15 cellular contexts compared by ENCODE assay signal in the genomic region with DNA sequence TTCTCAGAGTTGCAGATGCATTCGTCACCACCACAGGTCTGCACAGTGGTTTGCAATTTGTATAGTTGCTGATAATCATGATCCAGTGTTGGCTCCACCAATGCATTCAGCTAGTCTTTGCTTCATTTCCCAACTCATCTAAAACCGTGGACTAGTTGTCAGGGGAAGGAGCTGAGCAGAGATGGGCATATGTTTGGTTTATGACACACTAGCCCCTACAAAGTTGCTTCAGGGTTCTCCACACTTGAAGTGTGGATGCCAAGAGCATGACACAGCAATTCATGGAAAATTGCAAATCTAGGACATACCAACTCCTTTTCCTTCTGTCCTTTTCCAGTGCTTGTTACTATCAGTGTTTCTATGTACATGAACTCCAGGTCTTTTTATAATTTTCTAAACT.
"Had no signal": no experiment of that assay in that cellular context is flagged by ENCODE, and none has a peak within 500 bp of the region (broad histone marks: within the 10 kb centered on the region; RNA-seq: fewer than 3 reads in every experiment).

No MANE protein-coding gene starts in this region.

- H3K27ac ChIP-seq: colonic mucosa, gastroesophageal sphincter, neutrophil, tibial artery had no signal

- H3K9me3 ChIP-seq: colonic mucosa, mucosa of descending colon, neutrophil, tibial artery had no signal

- H3K27me3 ChIP-seq: colonic mucosa, gastroesophageal sphincter, neutrophil, tibial artery had no signal

- H3K36me3 ChIP-seq: colonic mucosa, gastroesophageal sphincter, neutrophil, tibial artery had no signal

- H3K4me1 ChIP-seq: colonic mucosa, gastroesophageal sphincter, tibial artery had no signal

- ATAC-seq: activated naive CD8-positive, alpha-beta T cell treated with anti-CD3 and anti-CD28 coated beads, Interleukin-2, amount 50 U/mL, for 24 hours; gastroesophageal sphincter; left colon; mucosa of descending colon; naive thymus-derived CD8-positive, alpha-beta T cell had no signal

- H3K4me3 ChIP-seq: colonic mucosa, gastroesophageal sphincter, mucosa of descending colon, smooth muscle cell, tibial artery had no signal

- DNase-seq: activated CD4-positive, alpha-beta memory T cell treated with anti-CD3 and anti-CD28 coated beads for 36 hours; activated CD4-positive, alpha-beta T cell treated with anti-CD3 and anti-CD28 coated beads for 1 hour; activated naive CD4-positive, alpha-beta T cell treated with Interleukin-2 at 50 U/mL for 16 hours; activated naive CD8-positive, alpha-beta T cell treated with anti-CD3 and anti-CD28 coated beads, Interleukin-2, amount 50 U/mL, for 24 hours; colonic mucosa; effector CD4-positive, alpha-beta T cell; hypothalamus; left colon; mucosa of descending colon; naive thymus-derived CD8-positive, alpha-beta T cell; posterior cingulate gyrus; tibial artery had no signal
